Comparison of ENCODE assay signal across 16 cellular contexts in genomic region chr17:20281860-20282259, GRCh38.
DNase-seq lines count a peak whose midpoint lies in the region; ATAC-seq, FAIRE-seq and TF ChIP-seq lines count a peak whose summit lies in the region.
"Had no signal": no experiment of that assay in that cellular context is flagged by ENCODE, and none has a peak within 500 bp of the region (broad histone marks: within the 10 kb centered on the region; RNA-seq: fewer than 3 reads in every experiment).

No MANE protein-coding gene starts in this region.

- WGBS in right lobe of liver (ENCODE audit: insufficient coverage, low coverage, low lambda C conversion rate, missing lambda C conversion rate) = 63% methylated on average over 4 of the region's 11 CpGs
- WGBS in HepG2 (ENCODE audit: low lambda C conversion rate) = 84% methylated on average over 10 of the region's 11 CpGs
- WGBS in aorta, 2 donors = 6 to 7% methylated on average over 11 of the region's 11 CpGs
- WGBS in sigmoid colon, 2 donors = 79 to 84% methylated on average over 11 of the region's 11 CpGs

- intact Hi-C loops in right lobe of liver (cut with DNase I) (no loop called here), HepG2 (cut with micrococcal nuclease; ENCODE audit: unreplicated experiment) (no loop called here), aorta (cut with DNase I) (no loop called here), sigmoid colon (cut with DNase I) (no loop called here)

- ATAC-seq in right lobe of liver (peak; percentile 27 to 50 (median 44)), HepG2 (no peak), aorta (ENCODE audit: low FRiP score) (peak; percentile 58), GM21526 (IDR thresholded peaks at IDR 0.05; ENCODE audit: low FRiP score, unreplicated experiment) (no peak), HG03139 (IDR thresholded peaks at IDR 0.05; ENCODE audit: unreplicated experiment) (no peak)
- ATAC-seq: activated naive CD4-positive, alpha-beta T cell treated with anti-CD3 and anti-CD28 coated beads, Interleukin-2, amount 50 U/mL, for 72 hours; left colon; stimulated activated naive B cell treated with anti-CD40 and anti-IgM and Interleukin-4, amounts not matched to agents 10 μg/mL and 1 μg/mL and 100 μg/mL, for 72 hours had no signal

- no peak for FAIRE-seq in HepG2 (lab: Jason Lieb, UNC)
- FAIRE-seq: GM12891 had no signal

- H3K36me3 ChIP-seq in right lobe of liver (no peaks in the 10 kb centered on the region), HepG2 (replicated peaks in 1 of 2; ENCODE audit: control insufficient read depth in 1 of 2, insufficient read depth in 2 of 2, low read length in 2 of 2) (no peaks in the 10 kb centered on the region), aorta (ENCODE audit: control insufficient read depth in 1 of 2, insufficient read depth in 2 of 2, low read length in 1 of 2) (peaks cover 0 to 2% of the 10 kb centered on the region in 2 donors), sigmoid colon (no peaks in the 10 kb centered on the region)

- no peak overlapping the region for H3K27ac ChIP-seq in right lobe of liver
- H3K27ac ChIP-seq in HepG2 (ENCODE audit: extremely low read length, insufficient read depth, low read length) = no peak overlapping the region
- peak overlapping the region in 1 of 2 donors; percentile 19 for H3K27ac ChIP-seq in aorta (ENCODE audit: low read depth in 1 of 2, low read length in 2 of 2)
- H3K27ac ChIP-seq in sigmoid colon = no peak overlapping the region

- H3K4me1 ChIP-seq in right lobe of liver (no peaks in the 10 kb centered on the region), HepG2 (ENCODE audit: insufficient read depth, low read length) (no peaks in the 10 kb centered on the region), aorta (ENCODE audit: control insufficient read depth in 1 of 2, insufficient read depth in 2 of 2, low read length in 2 of 2) (no peaks in the 10 kb centered on the region), sigmoid colon (peaks cover 0 to 12% (median 3%) of the 10 kb centered on the region in 4 donors)

- TF ChIP-seq RAD21 in HepG2 (CRISPR knock-in tag; IDR thresholded peaks at IDR 0.05) = no peak

- TF ChIP-seq EP300 in HepG2 (IDR thresholded peaks at IDR 0.05; ENCODE audit: low read depth in 2 of 2, low read length in 2 of 2) = no peak
- no peak for TF ChIP-seq EP300 in HepG2 (CRISPR knock-in tag; IDR thresholded peaks at IDR 0.05; ENCODE audit: borderline replicate concordance)
- no peak for TF ChIP-seq EP300 in sigmoid colon (IDR thresholded peaks at IDR 0.05)

- H3K4me3 ChIP-seq in right lobe of liver (no peak overlapping the region), HepG2 (replicated peaks in 1 of 3; ENCODE audit: insufficient read depth in 1 of 3, low read depth in 2 of 3, low read length in 3 of 3) (no peak overlapping the region), choroid plexus epithelial cell (ENCODE audit: low read depth, low read length) (no peak overlapping the region), aorta (ENCODE audit: low read length in 2 of 2) (no peak overlapping the region), sigmoid colon (no peak overlapping the region)

- no peak for TF ChIP-seq CTCF in right lobe of liver (IDR thresholded peaks at IDR 0.05)
- TF ChIP-seq CTCF in HepG2 (CRISPR knock-in tag; IDR thresholded peaks at IDR 0.05) = no peak
- TF ChIP-seq CTCF in choroid plexus epithelial cell (conservative IDR thresholded peaks at IDR 0.05; ENCODE audit: low read depth, low read length) = no peak
- no peak for TF ChIP-seq CTCF in sigmoid colon (IDR thresholded peaks at IDR 0.05)

- no peaks in the 10 kb centered on the region for H4K20me1 ChIP-seq in HepG2 (ENCODE audit: insufficient read depth, low read length)

- no peak for TF ChIP-seq POLR2A in right lobe of liver (IDR thresholded peaks at IDR 0.05)
- TF ChIP-seq POLR2A in HepG2 (IDR thresholded peaks at IDR 0.05; ENCODE audit: insufficient read depth in 1 of 2, low read depth in 2 of 2, low read length in 2 of 2) = no peak
- TF ChIP-seq POLR2A in sigmoid colon (IDR thresholded peaks at IDR 0.05) = no peak

- no TSS peak for BruUV-seq in HepG2 (replicated peaks; lab: Mats Ljungman, UMichigan)

- H3K9me3 ChIP-seq in right lobe of liver = no peaks in the 10 kb centered on the region
- no peaks in the 10 kb centered on the region for H3K9me3 ChIP-seq in HepG2 (ENCODE audit: low read length)
- no peaks in the 10 kb centered on the region for H3K9me3 ChIP-seq in aorta (ENCODE audit: control insufficient read depth, low read length)
- H3K9me3 ChIP-seq in sigmoid colon = no peaks in the 10 kb centered on the region

- POLR2A ChIA-PET in HepG2 (lab: Yijun Ruan, JAX) = no interaction called here

- no peaks in the 10 kb centered on the region for H3K79me2 ChIP-seq in HepG2 (ENCODE audit: insufficient read depth, low read length)

- H3K27me3 ChIP-seq in right lobe of liver = no peaks in the 10 kb centered on the region
- H3K27me3 ChIP-seq in HepG2 (ENCODE audit: control insufficient read depth in 1 of 2, insufficient read depth in 2 of 2, low read length in 2 of 2) = no peaks in the 10 kb centered on the region
- no peaks in the 10 kb centered on the region for H3K27me3 ChIP-seq in aorta (ENCODE audit: control insufficient read depth in 1 of 2, insufficient read depth in 2 of 2, low read length in 1 of 2)
- H3K27me3 ChIP-seq in sigmoid colon = no peaks in the 10 kb centered on the region

- no peak overlapping the region for H2AFZ ChIP-seq in HepG2 (ENCODE audit: low read length)

- in situ Hi-C loops in HepG2 (cut with HindIII; ENCODE audit: extremely low pct_ligation_motif_present, low pct_unique_long_range_greater_than_20kb) = no loop called here

- H3K4me2 ChIP-seq in HepG2 (ENCODE audit: low read depth, low read length) = no peak overlapping the region

- DNase-seq in right lobe of liver = peak; percentile 36 to 58 (median 54)
- DNase-seq in HepG2 (ENCODE audit: low spot score) = no peak
- peak; percentile 37 for DNase-seq in choroid plexus epithelial cell (ENCODE audit: low read depth)
- peak; percentile 88 for DNase-seq in mesenteric fat pad (ENCODE audit: low spot score)
- peak; percentile 80 to 89 for DNase-seq in aorta
- no peak for DNase-seq in sigmoid colon
- DNase-seq: GOT3; NCI-H1417 treated with DMSO at 0.1 percent for 48 hours; stimulated activated CD4-positive, alpha-beta T cell treated with anti-CD3 and anti-CD28 coated beads, Interleukin-1b, Interleukin-23, amount 100 ng/mL, for 48 hours; stimulated activated naive B cell treated with anti-CD40 and anti-IgM and Interleukin-4, amounts not matched to agents 10 μg/mL and 1 μg/mL and 100 μg/mL, for 72 hours; T-helper 1 cell had no signal

- no peak overlapping the region for H3K9ac ChIP-seq in HepG2 (ENCODE audit: insufficient read depth, low read depth, low read length)

- CTCF ChIA-PET in HepG2 (lab: Yijun Ruan, JAX; ENCODE audit: low intra/inter-chr PET ratio, low total read pairs) = no interaction called here

TF ChIP-seq in HepG2, 621 proteins besides CTCF, POLR2A, EP300 and RAD21:
- TF ChIP-seq WIZ (CRISPR knock-in tag; IDR thresholded peaks at IDR 0.05) (no peak), ZNF317 (CRISPR knock-in tag; IDR thresholded peaks at IDR 0.05) (no peak), CHCHD3 (CRISPR knock-in tag; IDR thresholded peaks at IDR 0.05) (no peak), KDM2A (CRISPR knock-in tag; IDR thresholded peaks at IDR 0.05; ENCODE audit: borderline replicate concordance, low read depth) (no peak), ZNF552 (CRISPR knock-in tag; IDR thresholded peaks at IDR 0.05; ENCODE audit: borderline replicate concordance) (no peak), NFRKB (IDR thresholded peaks at IDR 0.05) (no peak), ZNF513 (CRISPR knock-in tag; conservative IDR thresholded peaks at IDR 0.05) (no peak)

Comparison
In these comparisons a context has a peak if more than half of its experiments do, and no peak if none do; other contexts are left out.
1. ATAC-seq: peak in right lobe of liver (4 of 4) and aorta (single experiment); none in HepG2 (single experiment), GM21526 (single experiment) and HG03139 (single experiment).
2. DNase-seq: peak in right lobe of liver (3 of 3), choroid plexus epithelial cell (single experiment), mesenteric fat pad (single experiment) and aorta (2 of 2); none in HepG2 (single experiment) and sigmoid colon (single experiment).